24 cellular contexts compared by ENCODE assay signal in the genomic region with DNA sequence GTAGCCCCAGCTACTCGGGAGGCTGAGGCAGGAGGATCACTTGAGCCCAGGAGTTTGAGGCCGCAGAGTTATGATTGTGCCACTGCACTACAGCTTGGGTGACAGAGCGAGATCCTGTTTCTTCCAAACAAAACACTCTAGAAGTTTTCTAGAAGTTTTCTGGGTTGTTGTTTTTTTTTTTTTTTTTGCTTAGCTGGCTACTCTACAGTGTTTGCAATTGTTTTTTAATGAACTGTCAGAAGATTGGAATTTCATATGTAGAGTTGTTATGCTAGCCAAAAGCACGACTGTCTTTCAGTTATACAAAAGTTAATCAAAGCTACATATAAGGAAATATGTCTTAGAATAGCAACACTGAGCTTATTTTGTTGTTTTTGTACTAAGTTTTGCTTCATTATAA. TPM values are rescaled to one million over a fixed set of nuclear protein-coding genes. Genes with fewer than 3 reads are reported as not detected.
DNase-seq lines count a peak whose midpoint lies in the region; ATAC-seq and TF ChIP-seq lines count a peak whose summit lies in the region.
"Had no signal": no experiment of that assay in that cellular context is flagged by ENCODE, and none has a peak within 500 bp of the region (broad histone marks: within the 10 kb centered on the region; RNA-seq: fewer than 3 reads in every experiment).

No MANE protein-coding gene starts in this region.

- no peaks in the 10 kb centered on the region for H3K4me1 ChIP-seq in GM23248 (ENCODE audit: insufficient read depth)
- H3K4me1 ChIP-seq: gastrocnemius medialis had no signal

- H3K4me2 ChIP-seq in GM23248 (ENCODE audit: unreplicated experiment), result no peak overlapping the region

- no peaks in the 10 kb centered on the region; the same call in 1 of the 2 replicates for H3K36me3 ChIP-seq in GM23248 (ENCODE audit: low read depth)
- H3K36me3 ChIP-seq: gastrocnemius medialis, pancreas had no signal

- in situ Hi-C loops in GM23248 (cut with MboI), result no loop called here

- DNase-seq in GM23248 (peak; percentile 48), astrocyte of the hippocampus (ENCODE audit: low read depth, low spot score) (peak; percentile 11), fibroblast of pulmonary artery (ENCODE audit: low read depth) (peak; percentile 68), medulla oblongata (ENCODE audit: extremely low spot score) (no peak), activated gamma-delta T cell (lab: John Stamatoyannopoulos, UW) (no peak)
- no peak for DNase-seq in activated naive CD4-positive, alpha-beta T cell treated with Interleukin-2 at 50 U/mL for 16 hours
- DNase-seq: activated CD4-positive, alpha-beta T cell treated with anti-CD3 and anti-CD28 coated beads for 36 hours; activated effector memory CD4-positive, alpha-beta T cell treated with anti-CD3 and anti-CD28 coated beads, Interleukin-2, amount 50 U/mL, for 16 hours; activated naive CD8-positive, alpha-beta T cell treated with anti-CD3 and anti-CD28 coated beads, Interleukin-2, amount 50 U/mL, for 24 hours; CD8-positive, alpha-beta memory T cell; DMS153; gastrocnemius medialis; GF-D8; hypothalamus; Karpas-422; left ventricle myocardium superior; NCI-H1092; NCI-H187; NCI-H526 treated with DMSO at 0.1 percent for 48 hours; pancreas; T-helper 1 cell had no signal

- no peaks in the 10 kb centered on the region for H3K9me2 ChIP-seq in GM23248 (ENCODE audit: insufficient read depth)

- ATAC-seq in HG02981 (IDR thresholded peaks at IDR 0.05; ENCODE audit: unreplicated experiment), result no peak
- ATAC-seq: activated CD4-positive, alpha-beta T cell treated with anti-CD3 and anti-CD28 coated beads for 36 hours; activated naive CD8-positive, alpha-beta T cell treated with anti-CD3 and anti-CD28 coated beads, Interleukin-2, amount 50 U/mL, for 24 hours; gastrocnemius medialis; left ventricle myocardium superior; natural killer cell treated with Interleukin-12 subunit alpha and Interleukin-12 subunit beta and Interleukin-15 and Interleukin-18, amount 100 ng/mL, for 72 hours; pancreas; sciatic nerve had no signal

- TF ChIP-seq CTCF in fibroblast of pulmonary artery (IDR thresholded peaks at IDR 0.05; ENCODE audit: low read length, missing control alignments), result no peak

- H3K9ac ChIP-seq in GM23248, result no peak overlapping the region

- no peak overlapping the region for H3K27ac ChIP-seq in GM23248
- H3K27ac ChIP-seq: gastrocnemius medialis, pancreas had no signal

- peaks cover 33% of the 10 kb centered on the region for H3K79me2 ChIP-seq in GM23248 (ENCODE audit: insufficient read depth)

- H4K20me1 ChIP-seq in GM23248 (ENCODE audit: insufficient read depth), result no peaks in the 10 kb centered on the region

- no peaks in the 10 kb centered on the region for H3K9me3 ChIP-seq in GM23248 (ENCODE audit: low read depth)
- H3K9me3 ChIP-seq: pancreas had no signal

- no peaks in the 10 kb centered on the region for H3K27me3 ChIP-seq in GM23248 (replicated peaks; ENCODE audit: insufficient read depth)
- H3K27me3 ChIP-seq: gastrocnemius medialis, pancreas had no signal

- no peak overlapping the region for H2AFZ ChIP-seq in GM23248

- H3K4me3 ChIP-seq in GM23248 (no peak overlapping the region), fibroblast of pulmonary artery (replicated peaks; ENCODE audit: low read depth, low read length) (no peak overlapping the region)
- H3K4me3 ChIP-seq: gastrocnemius medialis, pancreas had no signal

- 81 to 82% methylated on average over 4 of the region's 4 CpGs for WGBS in GM23248 (ENCODE audit: low coverage in 1 of 2, low lambda C conversion rate in 2 of 2, missing lambda C conversion rate in 2 of 2), 2 experiments

- no peaks in the 10 kb centered on the region for H3F3A ChIP-seq in GM23248 (ENCODE audit: insufficient read depth)

RNA-seq across cellular contexts. Expression of gene NEXN, which starts 30.9 kb away (rescaled TPM):
- total RNA-seq in GM23248 (2014; rRNA removed; shearing (Covaris generic)), result 11.4 and 17.2 TPM in 2 replicates
- 69.0 and 70.4 TPM in 2 replicates for polyA plus RNA-seq in GM23248 (2016; fragmentation: Nextera tagmentation; extraction: Ambion mirVana)
- total RNA-seq: natural killer cell treated with Interleukin-12 subunit alpha and Interleukin-12 subunit beta and Interleukin-15 and Interleukin-18, amount 100 ng/mL, for 72 hours had no signal

Comparison
In these comparisons a context has a peak if more than half of its experiments do, and no peak if none do; other contexts are left out.
1. DNase-seq: peak in GM23248 (single experiment), astrocyte of the hippocampus (single experiment) and fibroblast of pulmonary artery (single experiment); none in medulla oblongata (single experiment), activated naive CD4-positive, alpha-beta T cell treated with Interleukin-2 at 50 U/mL for 16 hours (single experiment) and activated gamma-delta T cell (single experiment).